20 cellular contexts compared by ENCODE assay signal in genomic region chr19:5205937-5206750, GRCh38.
"Had no signal": no experiment of that assay in that cellular context is flagged by ENCODE, and none has a peak within 500 bp of the region (broad histone marks: within the 10 kb centered on the region; RNA-seq: fewer than 3 reads in every experiment).

No MANE protein-coding gene starts in this region.

- H3K36me3 Mint-ChIP-seq: stimulated activated effector memory CD8-positive, alpha-beta T cell treated with anti-CD3 and anti-CD28 coated beads, Interleukin-12 subunit alpha, Interleukin-12 subunit beta, amount 100 ng/mL, for 72 hours had no signal

- H3K27me3 Mint-ChIP-seq: type B pancreatic cell had no signal

- H3K4me3 Mint-ChIP-seq: activated T-helper 1 cell treated with anti-CD3 and anti-CD28 coated beads, Interleukin-12 subunit alpha, Interleukin-12 subunit beta, Interleukin-2, Interleukin-4 antibody, amounts not matched to agents 30 ng/mL and 10 ng/mL and 1 ng/mL, durations not matched to agents 14 hours and 24 hours and 36 hours; nephron; stimulated activated effector memory CD8-positive, alpha-beta T cell treated with anti-CD3 and anti-CD28 coated beads, Interleukin-12 subunit alpha, Interleukin-12 subunit beta, amount 100 ng/mL, for 72 hours; type B pancreatic cell had no signal

- H3K4me3 ChIP-seq: cardiac muscle cell, heart right ventricle, right lobe of liver, skin epidermis, thoracic aorta, vagina had no signal

- H3K27ac Mint-ChIP-seq: activated T-helper 1 cell treated with anti-CD3 and anti-CD28 coated beads, Interleukin-12 subunit alpha, Interleukin-12 subunit beta, Interleukin-2, Interleukin-4 antibody, amounts not matched to agents 30 ng/mL and 10 ng/mL and 1 ng/mL, durations not matched to agents 14 hours and 24 hours and 36 hours; nephron; stimulated activated effector memory CD8-positive, alpha-beta T cell treated with anti-CD3 and anti-CD28 coated beads, Interleukin-12 subunit alpha, Interleukin-12 subunit beta, amount 100 ng/mL, for 72 hours; type B pancreatic cell had no signal

- DNase-seq: activated CD4-positive, alpha-beta T cell treated with anti-CD3 and anti-CD28 coated beads for 1 hour; activated CD8-positive, alpha-beta memory T cell treated with anti-CD3 and anti-CD28 coated beads, Interleukin-2, amount 50 U/mL, for 48 hours; cortex of kidney; heart right ventricle; islet precursor cell; left cardiac atrium; midbrain; nucleus accumbens; right lobe of liver; stimulated activated CD4-positive, alpha-beta T cell treated with anti-CD3 and anti-CD28 coated beads, Interleukin-1b, Interleukin-23, amount 100 ng/mL, for 48 hours; T-helper 1 cell; WERI-Rb-1 had no signal

- H3K4me1 Mint-ChIP-seq: nephron; stimulated activated effector memory CD8-positive, alpha-beta T cell treated with anti-CD3 and anti-CD28 coated beads, Interleukin-12 subunit alpha, Interleukin-12 subunit beta, amount 100 ng/mL, for 72 hours had no signal

- H3K27me3 ChIP-seq: cardiac muscle cell, heart right ventricle, right lobe of liver, vagina had no signal
